8 cellular contexts compared by ENCODE assay signal in genomic region chrX:119482497-119483480, GRCh38. TPM values are rescaled to one million over a fixed set of nuclear protein-coding genes. Genes with fewer than 3 reads are reported as not detected.
DNase-seq lines count a peak whose midpoint lies in the region; ATAC-seq, FAIRE-seq and TF ChIP-seq lines count a peak whose summit lies in the region.

No MANE protein-coding gene starts in this region.

- H3K79me2 ChIP-seq in DOHH2 (ENCODE audit: control insufficient read depth, low read length), result no peaks in the 10 kb centered on the region

- TF ChIP-seq CTCF in DOHH2 (IDR thresholded peaks at IDR 0.05; ENCODE audit: low read depth, low read length, poor library complexity, severe bottlenecking) (peak; percentile 72), breast epithelium (IDR thresholded peaks at IDR 0.05) (peak in 2 of 3 donors; percentile 32 to 48), D721Med (IDR thresholded peaks at IDR 0.05; ENCODE audit: insufficient read depth, missing control alignments) (no peak)

- H3K4me1 ChIP-seq in DOHH2 (ENCODE audit: control insufficient read depth, low read length) (peaks cover 13% of the 10 kb centered on the region), breast epithelium (no peaks in the 10 kb centered on the region)

- no peak overlapping the region for H3K27ac ChIP-seq in DOHH2 (ENCODE audit: low read depth, low read length)
- H3K27ac ChIP-seq in breast epithelium, result peak overlapping the region in 1 of 2 donors; percentile 21

- FAIRE-seq in D721Med (lab: Jason Lieb, UNC), result no peak

- H3K4me3 ChIP-seq in DOHH2 (ENCODE audit: low read length) (peak overlapping the region; percentile 66), breast epithelium (peak overlapping the region; percentile 30 to 51 (median 43))

- H3K9me2 ChIP-seq in DOHH2 (replicated peaks; ENCODE audit: control insufficient read depth, low read length), result no peaks in the 10 kb centered on the region

- H3K9me3 ChIP-seq in DOHH2 (ENCODE audit: control insufficient read depth, insufficient read depth, low read length), result no peaks in the 10 kb centered on the region
- H3K9me3 ChIP-seq in breast epithelium, result no peaks in the 10 kb centered on the region

- no peaks in the 10 kb centered on the region for H3K27me3 ChIP-seq in DOHH2 (ENCODE audit: control insufficient read depth, low read length)
- H3K27me3 ChIP-seq in breast epithelium, result peaks cover 0 to 6% of the 10 kb centered on the region in 2 donors

- peak overlapping the region; percentile 81 for H3K4me2 ChIP-seq in DOHH2 (ENCODE audit: low read length)

- peak; percentile 84 for ATAC-seq in GM21529 (IDR thresholded peaks at IDR 0.05; ENCODE audit: unreplicated experiment)

- H4K20me1 ChIP-seq in DOHH2 (ENCODE audit: control insufficient read depth, insufficient read depth, low read depth, low read length), result no peaks in the 10 kb centered on the region

- peak; percentile 82 for DNase-seq in M059J (ENCODE audit: low read depth)
- peak; percentile 74 for DNase-seq in UCSD-AML1 (lab: John Stamatoyannopoulos, UW; ENCODE audit: unreplicated experiment)
- peak; percentile 32 to 51 for DNase-seq in breast epithelium (ENCODE audit: low spot score in 2 of 2)
- DNase-seq in islet precursor cell, result peak; percentile 93
- DNase-seq in stimulated activated CD4-positive, alpha-beta T cell treated with anti-CD3 and anti-CD28 coated beads, Interleukin-15, amount 100 ng/mL, for 24 hours, result peak; percentile 78
- DNase-seq in D721Med (ENCODE audit: insufficient read length, low spot score), result no peak

- intact Hi-C loops in breast epithelium (cut with DNase I; ENCODE audit: low total_unique reads), result no loop called here

- TF ChIP-seq POLR2A in breast epithelium (IDR thresholded peaks at IDR 0.05), result no peak

- H3F3A ChIP-seq in DOHH2 (ENCODE audit: control insufficient read depth, insufficient read depth), result no peaks in the 10 kb centered on the region

- no peaks in the 10 kb centered on the region for H3K36me3 ChIP-seq in DOHH2 (ENCODE audit: control insufficient read depth, low read length)
- H3K36me3 ChIP-seq in breast epithelium, result no peaks in the 10 kb centered on the region

RNA-seq across cellular contexts. Expression of gene SLC25A5, which starts 14.5 kb away (rescaled TPM):
- 901 and 956 TPM in 2 replicates for total RNA-seq in M059J (2014; rRNA removed; shearing (Covaris generic))
- total RNA-seq in breast epithelium, result 100 to 1,000 TPM; 153 to 190 (median 164) TPM
